In the genomic region with DNA sequence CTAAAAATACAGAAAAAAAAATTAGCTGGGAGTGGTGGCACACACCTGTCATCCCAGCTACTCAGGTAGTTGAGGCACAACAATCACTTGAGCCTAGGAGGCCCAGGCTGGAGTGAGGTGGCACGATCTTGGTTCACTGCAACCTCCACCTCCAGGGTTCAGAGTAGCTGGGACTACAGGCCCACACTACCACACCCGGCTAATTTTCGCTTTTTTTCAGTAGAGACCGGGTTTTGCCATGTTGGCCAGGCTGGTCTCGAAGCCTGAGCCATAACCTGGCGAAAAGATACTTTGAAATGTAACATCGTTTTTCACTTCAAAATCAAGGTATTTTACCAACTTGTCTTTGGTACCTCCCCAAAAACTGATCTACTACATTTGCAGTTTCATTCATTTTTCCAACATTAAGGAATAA, we compare ENCODE assay signal across 7 cellular contexts. TPM values are rescaled to one million over a fixed set of nuclear protein-coding genes. Genes with fewer than 3 reads are reported as not detected.
DNase-seq lines count a peak whose midpoint lies in the region; ATAC-seq and TF ChIP-seq lines count a peak whose summit lies in the region.
"Had no signal": no experiment of that assay in that cellular context is flagged by ENCODE, and none has a peak within 500 bp of the region (broad histone marks: within the 10 kb centered on the region; RNA-seq: fewer than 3 reads in every experiment).

No MANE protein-coding gene starts in this region.

- H2AFZ ChIP-seq in PC-9 = no peak overlapping the region

- H3K9me2 ChIP-seq in PC-9 (ENCODE audit: insufficient read depth) = no peaks in the 10 kb centered on the region

- H3F3A ChIP-seq in PC-9 (ENCODE audit: insufficient read depth, low read depth) = peaks cover 72% of the 10 kb centered on the region

- no peak for ATAC-seq in GM21360 (IDR thresholded peaks at IDR 0.05; ENCODE audit: unreplicated experiment)

- H3K4me3 ChIP-seq in PC-9 = no peak overlapping the region

- peak overlapping the region; percentile 31 for H3K27ac ChIP-seq in PC-9

- DNase-seq in ELR (ENCODE audit: low read depth) = peak; percentile 67
- peak in 1 of 2 experiments; percentile 56 for DNase-seq in PC-9
- peak; percentile 10 to 18 for DNase-seq in erythroblast (lab: John Stamatoyannopoulos, UW)
- DNase-seq in stimulated activated naive CD4-positive, alpha-beta T cell (lab: John Stamatoyannopoulos, UW) = no peak
- DNase-seq in posterior cingulate gyrus = no peak
- DNase-seq: NCI-H1436 had no signal

- POLR2A ChIA-PET in PC-9 (lab: Charles Lee; ENCODE audit: unreplicated experiment) = no interaction called here

- H3K4me1 ChIP-seq in PC-9 (replicated peaks; ENCODE audit: insufficient read depth) = peaks cover 25% of the 10 kb centered on the region

- H3K79me2 ChIP-seq in PC-9 (ENCODE audit: low read depth) = peaks cover 24% of the 10 kb centered on the region

- H3K36me3 ChIP-seq in PC-9 (ENCODE audit: low read depth) = peaks cover 44% of the 10 kb centered on the region

- BruUV-seq in PC-9 (replicated peaks; lab: Mats Ljungman, UMichigan) = no TSS peak

- intact Hi-C loops in PC-9 (cut with micrococcal nuclease; ENCODE audit: unreplicated experiment) (loop anchor here (10.0 kb wide), 2 partner anchors 213 to 1327 kb away; partner anchors contain the start of gene SUCO), posterior cingulate gyrus (cut with DNase I) (no loop called here)

- H3K4me2 ChIP-seq in PC-9 = no peak overlapping the region

- no peak for TF ChIP-seq CTCF in PC-9 (conservative IDR thresholded peaks at IDR 0.05)

- no peaks in the 10 kb centered on the region for H3K27me3 ChIP-seq in PC-9 (ENCODE audit: insufficient read depth, low read depth)

- no peaks in the 10 kb centered on the region for H3K9me3 ChIP-seq in PC-9 (ENCODE audit: insufficient read depth, low read depth)

- no peak for TF ChIP-seq POLR2A in erythroblast (IDR thresholded peaks at IDR 0.05; ENCODE audit: low read length)

- peaks cover 48% of the 10 kb centered on the region for H4K20me1 ChIP-seq in PC-9 (ENCODE audit: insufficient read depth)

- CTCF ChIA-PET in PC-9 (lab: Charles Lee) = no interaction called here

RNA-seq across cellular contexts. Expression of gene GAS5, which starts 6.1 kb away (rescaled TPM):
- 234 and 352 TPM in 2 replicates for total RNA-seq in PC-9 (2021)

RNA-seq across cellular contexts. Expression of gene ZBTB37, which starts 6.4 kb away (rescaled TPM):
- 7.4 and 8.3 TPM in 2 replicates for total RNA-seq in PC-9 (2021)

RNA-seq across cellular contexts. Expression of gene CENPL, which starts 37.1 kb away (rescaled TPM):
- 14.4 and 19.5 TPM in 2 replicates for total RNA-seq in PC-9 (2021)

RNA-seq across cellular contexts. Expression of gene DARS2, which starts 37.3 kb away (rescaled TPM):
- total RNA-seq in PC-9 (2021) = 15.0 and 18.3 TPM in 2 replicates

RNA-seq across cellular contexts. Expression of gene SERPINC1, which starts 55.4 kb away (rescaled TPM):
- total RNA-seq in PC-9 (2021) = 0.44 TPM in 1 of 2 replicates, not detected in the other

Comparison
In these comparisons a context has a peak if more than half of its experiments do, and no peak if none do; other contexts are left out.
1. DNase-seq: peak in ELR (single experiment) and erythroblast (2 of 2); none in stimulated activated naive CD4-positive, alpha-beta T cell (0 of 6) and posterior cingulate gyrus (0 of 10).